Comparison of ENCODE assay signal across 1 cellular context in genomic region chr19:4057913-4058695, GRCh38.
A peak's percentile ranks its signal among the peaks of the same experiment; 100 is the strongest.
TF ChIP-seq lines count a peak whose summit lies in the region.

No MANE protein-coding gene starts in this region.

TF ChIP-seq in K562, 482 proteins besides CTCF, POLR2A, EP300 and RAD21 (continued from another document and continues in another):
- TF ChIP-seq MYC (IDR thresholded peaks at IDR 0.05; ENCODE audit: low read depth, low read length) (0 out of 2 replicates have a peak, but pooled peaks have one; percentile 15), MYC (CRISPR knock-in tag; IDR thresholded peaks at IDR 0.05; ENCODE audit: borderline replicate concordance, low read depth) (no peak), JUN (IDR thresholded peaks at IDR 0.05; ENCODE audit: borderline replicate concordance, low read depth, low read length) (peak; percentile 81), JUN (CRISPR knock-in tag; IDR thresholded peaks at IDR 0.05; ENCODE audit: borderline replicate concordance) (no peak; the same call in 1 of the 2 replicates), CREM (IDR thresholded peaks at IDR 0.05; ENCODE audit: low read depth) (peak; percentile 71), TRIM24 (IDR thresholded peaks at IDR 0.05) (peak; percentile 82 to 86), SMARCC2 (IDR thresholded peaks at IDR 0.05; ENCODE audit: low read depth) (0 out of 2 replicates have a peak, but pooled peaks have one; percentile 37), EP400 (IDR thresholded peaks at IDR 0.05) (peak; percentile 54; the same call in 1 of the 2 replicates), UBTF (IDR thresholded peaks at IDR 0.05; ENCODE audit: borderline replicate concordance in 1 of 2, low read depth in 2 of 2, low read length in 2 of 2) (peak; percentile 67 to 88; a peak in 3 of 4 replicates), ZKSCAN1 (IDR thresholded peaks at IDR 0.05; ENCODE audit: low read depth, low read length) (0 out of 2 replicates have a peak, but pooled peaks have one; percentile 51), E4F1 (CRISPR knock-in tag; IDR thresholded peaks at IDR 0.05; ENCODE audit: borderline replicate concordance) (no peak), DIDO1 (tag; IDR thresholded peaks at IDR 0.05; ENCODE audit: low read depth) (no peak), MTA3 (IDR thresholded peaks at IDR 0.05; ENCODE audit: borderline replicate concordance) (0 out of 2 replicates have a peak, but pooled peaks have one; percentile 38), ZNF316 (IDR thresholded peaks at IDR 0.05) (no peak), LARP7 (IDR thresholded peaks at IDR 0.05) (0 out of 2 replicates have a peak, but pooled peaks have one; percentile 15), POLR2B (IDR thresholded peaks at IDR 0.05; ENCODE audit: low read depth, partially characterized antibody) (peak; percentile 23), CXXC5 (CRISPR knock-in tag; IDR thresholded peaks at IDR 0.05) (0 out of 2 replicates have a peak, but pooled peaks have one; percentile 13), NCOR1 (IDR thresholded peaks at IDR 0.05) (peak; percentile 47), ZBTB7A (IDR thresholded peaks at IDR 0.05; ENCODE audit: borderline replicate concordance, control insufficient read depth, low read depth, low read length) (peak; percentile 98), ZBTB43 (CRISPR knock-in tag; IDR thresholded peaks at IDR 0.05) (no peak), PTBP1 (IDR thresholded peaks at IDR 0.05; ENCODE audit: low read depth, low read length) (peak; percentile 86; the same call in 1 of the 2 replicates), TFAP4 (CRISPR knock-in tag; IDR thresholded peaks at IDR 0.05; ENCODE audit: borderline replicate concordance) (peak; percentile 67), ARNT (IDR thresholded peaks at IDR 0.05) (no peak), RB1 (IDR thresholded peaks at IDR 0.05; ENCODE audit: low read depth) (peak; percentile 27; the same call in 1 of the 2 replicates), CEBPB (tag; IDR thresholded peaks at IDR 0.05) (peak; percentile 91), SMAD3 (CRISPR knock-in tag; conservative IDR thresholded peaks at IDR 0.05) (no peak), ARID1B (IDR thresholded peaks at IDR 0.05) (peak; percentile 77), MNT (conservative IDR thresholded peaks at IDR 0.05) (peak in 1 of 2 experiments; percentile 62; a peak in 2 of 4 replicates), HDAC1 (IDR thresholded peaks at IDR 0.05) (peak in 1 of 2 experiments; percentile 62; a peak in 3 of 4 replicates), ZNF143 (CRISPR knock-in tag; IDR thresholded peaks at IDR 0.05) (peak; percentile 46; the same call in 1 of the 2 replicates), E2F5 (CRISPR knock-in tag; IDR thresholded peaks at IDR 0.05) (0 out of 2 replicates have a peak, but pooled peaks have one; percentile 54), FOSL1 (tag; conservative IDR thresholded peaks at IDR 0.05) (peak; percentile 97), PML (IDR thresholded peaks at IDR 0.05; ENCODE audit: low read length) (peak; percentile 30; the same call in 1 of the 2 replicates), FOXA3 (CRISPR knock-in tag; conservative IDR thresholded peaks at IDR 0.05 in 1 of 2, IDR thresholded peaks at IDR 0.05 in 1 of 2) (no peak), FIP1L1 (IDR thresholded peaks at IDR 0.05; ENCODE audit: low read depth, low read length, poor library complexity, severe bottlenecking) (peak; percentile 78), RBM25 (IDR thresholded peaks at IDR 0.05; ENCODE audit: low read depth, low read length, severe bottlenecking) (peak; percentile 84), E2F8 (IDR thresholded peaks at IDR 0.05; ENCODE audit: low read depth, partially characterized antibody) (peak; percentile 88), BCOR (IDR thresholded peaks at IDR 0.05) (peak; percentile 97), DMBX1 (CRISPR knock-in tag; IDR thresholded peaks at IDR 0.05; ENCODE audit: borderline replicate concordance) (0 out of 2 replicates have a peak, but pooled peaks have one; percentile 28), REST (CRISPR knock-in tag; IDR thresholded peaks at IDR 0.05; ENCODE audit: low read depth) (0 out of 2 replicates have a peak, but pooled peaks have one; percentile 17), ZBTB26 (CRISPR knock-in tag; IDR thresholded peaks at IDR 0.05) (no peak), ZNF395 (CRISPR knock-in tag; IDR thresholded peaks at IDR 0.05) (peak; percentile 63; the same call in 1 of the 2 replicates)
